ENCODE assay signal across 8 cellular contexts in genomic region chr22:49962012-49962750, GRCh38. TPM values are rescaled to one million over a fixed set of nuclear protein-coding genes. Genes with fewer than 3 reads are reported as not detected.
DNase-seq lines count a peak whose midpoint lies in the region; ATAC-seq and TF ChIP-seq lines count a peak whose summit lies in the region.

No MANE protein-coding gene starts in this region.

- 1 to 14% methylated on average over 31 to 34 of the region's 70 CpGs for WGBS in GM23248 (ENCODE audit: low coverage in 1 of 2, low lambda C conversion rate in 2 of 2, missing lambda C conversion rate in 2 of 2), 2 experiments
- 2 to 4% methylated on average over 35 to 70 of the region's 70 CpGs for WGBS in lung, 2 donors

- in situ Hi-C loops in GM23248 (cut with MboI): no loop called here

- ATAC-seq in lung (ENCODE audit: insufficient read depth, low FRiP score) (peak; percentile 17), HG03095 (IDR thresholded peaks at IDR 0.05; ENCODE audit: unreplicated experiment) (no peak)

- TF ChIP-seq CTCF in lung (IDR thresholded peaks at IDR 0.05; ENCODE audit: control extremely low read depth, extremely low read depth): no peak

- H3K27ac ChIP-seq in GM23248 (peak overlapping the region; percentile 29), lung (ENCODE audit: low read depth in 1 of 2, low read length in 1 of 2) (peak overlapping the region; percentile 92 to 93)

- H3K9me3 ChIP-seq in GM23248 (ENCODE audit: low read depth) (no peaks in the 10 kb centered on the region), lung (ENCODE audit: control insufficient read depth in 2 of 2, insufficient read depth in 1 of 2, low read length in 1 of 2) (peaks cover 0 to 3% of the 10 kb centered on the region in 2 donors)

- H3K4me1 ChIP-seq in GM23248 (ENCODE audit: insufficient read depth) (peaks cover 5% of the 10 kb centered on the region; the same call in 1 of the 2 replicates), lung (ENCODE audit: control insufficient read depth in 2 of 2, insufficient read depth in 2 of 2, low read length in 2 of 2) (peaks cover 20 to 41% of the 10 kb centered on the region in 2 donors)

- H2AFZ ChIP-seq in GM23248: peak overlapping the region; percentile 53; the same call in 1 of the 2 replicates

- H3K9me2 ChIP-seq in GM23248 (ENCODE audit: insufficient read depth): no peaks in the 10 kb centered on the region

- no peaks in the 10 kb centered on the region for H3F3A ChIP-seq in GM23248 (ENCODE audit: insufficient read depth)

- no peaks in the 10 kb centered on the region for H4K20me1 ChIP-seq in GM23248 (ENCODE audit: insufficient read depth)

- peaks cover 21% of the 10 kb centered on the region for H3K79me2 ChIP-seq in GM23248 (ENCODE audit: insufficient read depth)

- peak overlapping the region; percentile 79 for H3K9ac ChIP-seq in GM23248

- H3K4me3 ChIP-seq in GM23248 (peak overlapping the region; percentile 73), lung (peak overlapping the region; percentile 99)

- H3K36me3 ChIP-seq in GM23248 (ENCODE audit: low read depth) (no peaks in the 10 kb centered on the region; the same call in 1 of the 2 replicates), lung (ENCODE audit: control insufficient read depth in 2 of 2, insufficient read depth in 2 of 2, low read length in 2 of 2) (peaks cover 4 to 36% of the 10 kb centered on the region in 2 donors)

- H3K27me3 ChIP-seq in GM23248 (replicated peaks; ENCODE audit: insufficient read depth) (no peaks in the 10 kb centered on the region), lung (ENCODE audit: control insufficient read depth, insufficient read depth) (no peaks in the 10 kb centered on the region)

- DNase-seq in AG08395 (ENCODE audit: low spot score): peak; percentile 90
- DNase-seq in GM23248: peak; percentile 92
- peak; percentile 45 for DNase-seq in NCI-H774 (lab: John Stamatoyannopoulos, UW)
- DNase-seq in activated CD8-positive, alpha-beta memory T cell treated with anti-CD3 and anti-CD28 coated beads for 4 hours (ENCODE audit: low read depth in 2 of 2): peak; percentile 80 to 82
- peak; percentile 83 for DNase-seq in effector CD4-positive, alpha-beta T cell
- peak; percentile 89 for DNase-seq in lung (ENCODE audit: low spot score)
- DNase-seq in stimulated activated CD4-positive, alpha-beta T cell treated with anti-CD3 and anti-CD28 coated beads, Interleukin-4, amount 100 ng/mL, for 4 hours: peak; percentile 88

- peak overlapping the region; percentile 84 for H3K4me2 ChIP-seq in GM23248 (ENCODE audit: unreplicated experiment)

RNA-seq across cellular contexts. Expression of gene PIM3, which starts 1.6 kb away (rescaled TPM):
- total RNA-seq in GM23248 (2014; rRNA removed; shearing (Covaris generic)): 16.2 and 17.3 TPM in 2 replicates
- polyA plus RNA-seq in GM23248 (2016; fragmentation: Nextera tagmentation; extraction: Ambion mirVana) (10.8 TPM in 2 replicates), lung (100 to 1,000 TPM in 1 of 2 donors, 10 to 100 TPM in 1; 99.0 to 238 TPM)
- total RNA-seq in lung: 100 to 1,000 TPM; 131 to 132 TPM

RNA-seq across cellular contexts. Expression of gene CRELD2, which starts 43.7 kb away (rescaled TPM):
- 57.1 and 73.2 TPM in 2 replicates for total RNA-seq in GM23248 (2014; rRNA removed; shearing (Covaris generic))
- polyA plus RNA-seq in GM23248 (2016; fragmentation: Nextera tagmentation; extraction: Ambion mirVana): 78.4 and 80.0 TPM in 2 replicates
- total RNA-seq in lung: 100 to 1,000 TPM in 1 of 2 donors, 10 to 100 TPM in 1; 18.7 to 106 TPM
- 100 to 1,000 TPM in 1 of 2 donors, 10 to 100 TPM in 1; 37.9 to 110 TPM for polyA plus RNA-seq in lung

RNA-seq across cellular contexts. Expression of gene ALG12, which starts 43.9 kb away (rescaled TPM):
- total RNA-seq in GM23248 (2014; rRNA removed; shearing (Covaris generic)): 16.9 and 24.4 TPM in 2 replicates
- polyA plus RNA-seq in GM23248 (2016; fragmentation: Nextera tagmentation; extraction: Ambion mirVana): 21.9 and 28.5 TPM in 2 replicates
- total RNA-seq in lung: 10 to 100 TPM; 17.6 to 33.9 TPM
- 10 to 100 TPM; 13.6 to 15.6 TPM for polyA plus RNA-seq in lung

RNA-seq across cellular contexts. Expression of gene IL17REL, which starts 50.4 kb away (rescaled TPM):
- total RNA-seq in GM23248 (2014; rRNA removed; shearing (Covaris generic)): not detected in 2 replicates
- polyA plus RNA-seq in GM23248 (2016; fragmentation: Nextera tagmentation; extraction: Ambion mirVana) (not detected in 2 replicates), lung (under 1 TPM; 0.02 to 0.19 TPM)
- total RNA-seq in lung: under 1 TPM in 1 of 2 donors, not detected in 1; 0.51 TPM
